Comparison of ENCODE assay signal across 9 cellular contexts in genomic region chr12:95102916-95103671, GRCh38. TPM values are rescaled to one million over a fixed set of nuclear protein-coding genes. Genes with fewer than 3 reads are reported as not detected.
DNase-seq lines count a peak whose midpoint lies in the region; ATAC-seq, FAIRE-seq and TF ChIP-seq lines count a peak whose summit lies in the region.
"Had no signal": no experiment of that assay in that cellular context is flagged by ENCODE, and none has a peak within 500 bp of the region (broad histone marks: within the 10 kb centered on the region; RNA-seq: fewer than 3 reads in every experiment).

No MANE protein-coding gene starts in this region.

- no peak for TF ChIP-seq POLR2A in stomach (IDR thresholded peaks at IDR 0.05)

- H3K27ac ChIP-seq in CD8-positive, alpha-beta T cell (ENCODE audit: low read depth, low read length): no peak overlapping the region
- H3K27ac ChIP-seq in pancreas: no peak overlapping the region
- no peak overlapping the region for H3K27ac ChIP-seq in stomach

- intact Hi-C loops in CD8-positive, alpha-beta T cell (cut with DNase I, micrococcal nuclease): no loop called here
- intact Hi-C loops in pancreas (cut with DNase I) (no loop called here), stomach (cut with DNase I; ENCODE audit: low total_unique reads) (no loop called here)

- DNase-seq in CD8-positive, alpha-beta T cell: no peak
- DNase-seq in GM19239 (ENCODE audit: insufficient read length, low spot score): peak; percentile 42
- peak; percentile 85 for DNase-seq in NCI-H446 treated with DMSO at 0.1 percent for 48 hours (lab: John Stamatoyannopoulos, UW)
- peak in 1 of 2 donors; percentile 33 for DNase-seq in activated naive CD4-positive, alpha-beta T cell treated with anti-CD3 and anti-CD28 coated beads, Interleukin-2, amount 50 U/mL, for 72 hours (ENCODE audit: low spot score in 2 of 2)
- no peak for DNase-seq in pancreas
- no peak for DNase-seq in H7
- no peak for DNase-seq in stomach

- H3K9me3 Mint-ChIP-seq in CD8-positive, alpha-beta T cell: no peaks in the 10 kb centered on the region
- no peaks in the 10 kb centered on the region for H3K9me3 Mint-ChIP-seq in activated naive CD4-positive, alpha-beta T cell treated with anti-CD3 and anti-CD28 coated beads, Interleukin-2, amount 50 U/mL, for 72 hours
- H3K9me3 Mint-ChIP-seq: neural crest cell had no signal

- CTCF ChIA-PET in CD8-positive, alpha-beta T cell (lab: Charles Lee): interaction anchor here (1.5 kb wide), 2 partner anchors 14 to 431 kb away, joined by 3 read pairs; no protein-coding TSS in a partner anchor

- H3K4me1 Mint-ChIP-seq in CD8-positive, alpha-beta T cell (ENCODE audit: low read depth): peaks cover 5% of the 10 kb centered on the region

- FAIRE-seq in GM19239 (lab: Jason Lieb, UNC) (peak; percentile 93), pancreas (lab: Jason Lieb, UNC) (no peak)

- no peak for TF ChIP-seq CTCF in CD8-positive, alpha-beta T cell (IDR thresholded peaks at IDR 0.05)
- no peak for TF ChIP-seq CTCF in pancreas (IDR thresholded peaks at IDR 0.05)
- no peak for TF ChIP-seq CTCF in stomach (IDR thresholded peaks at IDR 0.05)

- no peak overlapping the region for H3K4me3 ChIP-seq in CD8-positive, alpha-beta T cell (ENCODE audit: low read depth, low read length)
- H3K4me3 ChIP-seq in pancreas (no peak overlapping the region), H7 (ENCODE audit: insufficient read depth, low read depth, low read length) (no peak overlapping the region), stomach (no peak overlapping the region)

- POLR2A ChIA-PET in CD8-positive, alpha-beta T cell (lab: Charles Lee): no interaction called here

- H3K36me3 ChIP-seq in CD8-positive, alpha-beta T cell (ENCODE audit: insufficient read depth, low read length): no peaks in the 10 kb centered on the region
- H3K36me3 ChIP-seq in pancreas: peaks cover 0 to 20% (median 0%) of the 10 kb centered on the region in 3 donors
- peaks cover 13% of the 10 kb centered on the region for H3K36me3 ChIP-seq in H7 (replicated peaks; ENCODE audit: control insufficient read depth, insufficient read depth, low read length)
- H3K36me3 ChIP-seq in stomach: peaks cover 5 to 60% (median 23%) of the 10 kb centered on the region in 4 donors

- H3K36me3 Mint-ChIP-seq in CD8-positive, alpha-beta T cell: no peaks in the 10 kb centered on the region
- no peaks in the 10 kb centered on the region for H3K36me3 Mint-ChIP-seq in activated naive CD4-positive, alpha-beta T cell treated with anti-CD3 and anti-CD28 coated beads, Interleukin-2, amount 50 U/mL, for 72 hours

- peak; percentile 77 for ATAC-seq in CD8-positive, alpha-beta T cell
- peak; percentile 96 for ATAC-seq in HG03159 (IDR thresholded peaks at IDR 0.05; ENCODE audit: unreplicated experiment)
- ATAC-seq in activated naive CD4-positive, alpha-beta T cell treated with anti-CD3 and anti-CD28 coated beads, Interleukin-2, amount 50 U/mL, for 72 hours: peak; percentile 98 to 99
- ATAC-seq in pancreas: peak in 3 of 4 donors; percentile 36 to 78 (median 63)

- no peak overlapping the region for H3K4me3 Mint-ChIP-seq in CD8-positive, alpha-beta T cell
- H3K4me3 Mint-ChIP-seq: neural crest cell had no signal

- H3K27ac Mint-ChIP-seq in CD8-positive, alpha-beta T cell: no peak overlapping the region
- H3K27ac Mint-ChIP-seq in activated naive CD4-positive, alpha-beta T cell treated with anti-CD3 and anti-CD28 coated beads, Interleukin-2, amount 50 U/mL, for 72 hours: peak overlapping the region in 1 of 2 donors; percentile 58

- H3K4me1 ChIP-seq in CD8-positive, alpha-beta T cell (ENCODE audit: insufficient read depth, low read length): no peaks in the 10 kb centered on the region
- no peaks in the 10 kb centered on the region for H3K4me1 ChIP-seq in pancreas
- H3K4me1 ChIP-seq in stomach: peaks cover 4 to 15% (median 8%) of the 10 kb centered on the region in 4 donors

- H3K27me3 ChIP-seq in CD8-positive, alpha-beta T cell (ENCODE audit: insufficient read depth, low read length): no peaks in the 10 kb centered on the region
- no peaks in the 10 kb centered on the region for H3K27me3 ChIP-seq in pancreas
- H3K27me3 ChIP-seq in H7 (ENCODE audit: control insufficient read depth, insufficient read depth, low read length): no peaks in the 10 kb centered on the region
- no peaks in the 10 kb centered on the region for H3K27me3 ChIP-seq in stomach

- no peak for TF ChIP-seq EP300 in stomach (IDR thresholded peaks at IDR 0.05)

- H3K9me3 ChIP-seq in CD8-positive, alpha-beta T cell (ENCODE audit: low read length): no peaks in the 10 kb centered on the region
- H3K9me3 ChIP-seq in pancreas (no peaks in the 10 kb centered on the region), stomach (no peaks in the 10 kb centered on the region)

- H3K27me3 Mint-ChIP-seq in CD8-positive, alpha-beta T cell (ENCODE audit: low read depth): no peaks in the 10 kb centered on the region

- 90 to 92% methylated on average over 8 of the region's 8 CpGs for WGBS in pancreas, 2 donors
- 70 to 86% (median 76%) methylated on average over 8 of the region's 8 CpGs for WGBS in stomach, 5 donors

RNA-seq across cellular contexts. Expression of gene NR2C1, which starts 29.7 kb away (rescaled TPM):
- total RNA-seq in CD8-positive, alpha-beta T cell: 10 to 100 TPM; 40.7 to 49.2 TPM
- 10 to 100 TPM; 32.3 to 36.9 TPM for total RNA-seq in activated naive CD4-positive, alpha-beta T cell treated with anti-CD3 and anti-CD28 coated beads, Interleukin-2, amount 50 U/mL, for 72 hours
- total RNA-seq in pancreas (10 to 100 TPM in 5 of 6 donors, 1 to 10 TPM in 1; 8.5 to 17.6 (median 13.7) TPM), stomach (10 to 100 TPM; 29.5 to 76.4 (median 45.5) TPM)
- polyA plus RNA-seq in pancreas (10 to 100 TPM; 47.2 to 54.5 TPM), stomach (10 to 100 TPM in 2 of 3 donors, 1 to 10 TPM in 1; 8.7 to 21.0 (median 15.3) TPM)
- total RNA-seq in H7 (2014; rRNA removed; shearing (Covaris generic)): 39.8 and 57.5 TPM in 2 replicates

Comparison
In these comparisons a context has a peak if more than half of its experiments do, and no peak if none do; other contexts are left out.
1. DNase-seq: peak in GM19239 (single experiment) and NCI-H446 treated with DMSO at 0.1 percent for 48 hours (single experiment); none in CD8-positive, alpha-beta T cell (0 of 7), pancreas (0 of 6), H7 (single experiment) and stomach (single experiment).
2. Peak in every context shown above with its lines, with median percentiles within 50 percentile points of each other: ATAC-seq.